Comparison of ENCODE assay signal across 18 cellular contexts in the genomic region with DNA sequence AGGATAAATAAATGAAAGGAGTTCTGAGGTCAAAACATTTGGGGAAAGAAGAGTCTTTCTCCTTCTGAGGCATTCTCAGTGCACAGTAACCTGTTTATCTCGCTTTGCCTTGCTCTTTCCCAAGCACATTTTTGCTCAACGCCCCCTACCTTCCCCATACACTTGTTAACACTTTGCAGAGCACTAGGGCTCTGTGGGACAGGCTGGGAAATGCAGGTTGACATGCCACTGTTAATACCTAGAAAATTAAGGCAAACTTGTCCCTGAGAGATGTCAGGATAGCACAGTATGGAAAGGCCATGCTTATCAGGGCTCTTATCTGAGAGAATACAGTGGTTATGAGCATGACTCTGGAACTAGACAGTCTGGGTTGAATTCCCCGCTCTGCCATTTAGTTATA.
"Had no signal": no experiment of that assay in that cellular context is flagged by ENCODE, and none has a peak within 500 bp of the region (broad histone marks: within the 10 kb centered on the region; RNA-seq: fewer than 3 reads in every experiment).

No MANE protein-coding gene starts in this region.

- H3K9me3 Mint-ChIP-seq: activated B cell treated with CpG ODN at 0.5 μM for 24 hours; activated CD4-positive, alpha-beta memory T cell treated with anti-CD3 and anti-CD28 coated beads for 36 hours; activated naive CD4-positive, alpha-beta T cell treated with anti-CD3 and anti-CD28 coated beads, Interleukin-2, amount 10 ng/mL, durations not matched to agents 7 days and 5 days; activated T-cell treated with anti-CD3 and anti-CD28 coated beads, Interleukin-2, amount 50 U/mL, for 4 hours; nephron progenitor cell; stimulated activated naive CD8-positive, alpha-beta T cell treated with anti-CD3 and anti-CD28 coated beads, Interleukin-15, Interleukin-2, amounts not matched to agents 100 ng/mL and 50 ng/mL, for 24 hours had no signal

- H3K27ac Mint-ChIP-seq: activated B cell treated with CpG ODN at 0.5 μM for 24 hours; activated CD4-positive, alpha-beta memory T cell treated with anti-CD3 and anti-CD28 coated beads for 36 hours; nephron progenitor cell; stimulated activated naive CD8-positive, alpha-beta T cell treated with anti-CD3 and anti-CD28 coated beads, Interleukin-15, Interleukin-2, amounts not matched to agents 100 ng/mL and 50 ng/mL, for 24 hours had no signal

- H3K4me1 Mint-ChIP-seq: activated B cell treated with CpG ODN at 0.5 μM for 24 hours; activated naive CD4-positive, alpha-beta T cell treated with anti-CD3 and anti-CD28 coated beads, Interleukin-2, amount 10 ng/mL, durations not matched to agents 7 days and 5 days had no signal

- ATAC-seq: activated T-cell treated with anti-CD3 and anti-CD28 coated beads, Interleukin-2, amount 50 U/mL, for 4 hours; heart right ventricle; left cardiac atrium; psoas muscle; right cardiac atrium had no signal

- H3K27me3 ChIP-seq: adrenal gland, esophagus muscularis mucosa, gastroesophageal sphincter, heart right ventricle, transverse colon had no signal

- H3K4me3 Mint-ChIP-seq: activated B cell treated with CpG ODN at 0.5 μM for 24 hours; activated CD4-positive, alpha-beta memory T cell treated with anti-CD3 and anti-CD28 coated beads for 36 hours; activated naive CD4-positive, alpha-beta T cell treated with anti-CD3 and anti-CD28 coated beads, Interleukin-2, amount 10 ng/mL, durations not matched to agents 7 days and 5 days; activated T-cell treated with anti-CD3 and anti-CD28 coated beads, Interleukin-2, amount 50 U/mL, for 4 hours; nephron progenitor cell; stimulated activated naive CD8-positive, alpha-beta T cell treated with anti-CD3 and anti-CD28 coated beads, Interleukin-15, Interleukin-2, amounts not matched to agents 100 ng/mL and 50 ng/mL, for 24 hours had no signal

- H3K4me3 ChIP-seq: adrenal gland, esophagus muscularis mucosa, gastroesophageal sphincter, heart right ventricle, psoas muscle, transverse colon had no signal

- FAIRE-seq: astrocyte, endothelial cell of umbilical vein had no signal

- DNase-seq: activated B cell treated with CpG ODN at 0.5 μM for 24 hours; activated CD4-positive, alpha-beta memory T cell treated with anti-CD3 and anti-CD28 coated beads for 36 hours; activated CD4-positive, alpha-beta T cell treated with anti-CD3 and anti-CD28 coated beads for 4 hours; activated naive CD4-positive, alpha-beta T cell treated with anti-CD3 and anti-CD28 coated beads, Interleukin-2, amount 10 ng/mL, durations not matched to agents 7 days and 5 days; activated T-cell treated with anti-CD3 and anti-CD28 coated beads, Interleukin-2, amount 50 U/mL, for 4 hours; effector CD4-positive, alpha-beta T cell; heart right ventricle; left cardiac atrium; nephron progenitor cell; psoas muscle; right cardiac atrium; transverse colon had no signal

- H3K27me3 Mint-ChIP-seq: activated B cell treated with CpG ODN at 0.5 μM for 24 hours; activated CD4-positive, alpha-beta memory T cell treated with anti-CD3 and anti-CD28 coated beads for 36 hours; activated naive CD4-positive, alpha-beta T cell treated with anti-CD3 and anti-CD28 coated beads, Interleukin-2, amount 10 ng/mL, durations not matched to agents 7 days and 5 days; stimulated activated naive CD8-positive, alpha-beta T cell treated with anti-CD3 and anti-CD28 coated beads, Interleukin-15, Interleukin-2, amounts not matched to agents 100 ng/mL and 50 ng/mL, for 24 hours had no signal

- H3K4me1 ChIP-seq: esophagus muscularis mucosa, transverse colon had no signal

- H3K9me3 ChIP-seq: adrenal gland, esophagus muscularis mucosa, gastroesophageal sphincter, heart right ventricle, psoas muscle, transverse colon had no signal

- H3K36me3 ChIP-seq: transverse colon had no signal

- H3K27ac ChIP-seq: adrenal gland, esophagus muscularis mucosa, gastroesophageal sphincter, heart right ventricle, psoas muscle, transverse colon had no signal
